ENCODE assay signal across 8 cellular contexts in genomic region chr3:123286308-123287023, GRCh38.
A peak's percentile ranks its signal among the peaks of the same experiment; 100 is the strongest.
DNase-seq lines count a peak whose midpoint lies in the region; ATAC-seq and TF ChIP-seq lines count a peak whose summit lies in the region.

No MANE protein-coding gene starts in this region.

- no peak overlapping the region for H3K27ac Mint-ChIP-seq in endodermal cell

- ATAC-seq in mucosa of descending colon = peak; percentile 68
- no peak for ATAC-seq in omental fat pad (ENCODE audit: low FRiP score)
- no peak for ATAC-seq in HG03571 (IDR thresholded peaks at IDR 0.05; ENCODE audit: unreplicated experiment)

- H3K27me3 ChIP-seq in endodermal cell (ENCODE audit: control insufficient read depth, insufficient read depth, low read length, poor library complexity, severe bottlenecking) = no peaks in the 10 kb centered on the region

- H3K27me3 Mint-ChIP-seq in endodermal cell (ENCODE audit: insufficient read depth) = no peaks in the 10 kb centered on the region

- H3K9me3 ChIP-seq in endodermal cell (ENCODE audit: control insufficient read depth, low read length) (no peaks in the 10 kb centered on the region), mucosa of descending colon (no peaks in the 10 kb centered on the region)

- H3K9me3 Mint-ChIP-seq in endodermal cell = no peaks in the 10 kb centered on the region

- intact Hi-C loops in mucosa of descending colon (cut with DNase I, micrococcal nuclease) = no loop called here

- no peaks in the 10 kb centered on the region for H3K4me1 Mint-ChIP-seq in endodermal cell

- in situ Hi-C loops in G401 (cut with HindIII; ENCODE audit: low sequenced_read_pairs) = no loop called here

- H3K4me1 ChIP-seq in endodermal cell (ENCODE audit: control insufficient read depth, insufficient read depth, low read length) = no peaks in the 10 kb centered on the region
- no peaks in the 10 kb centered on the region for H3K4me1 ChIP-seq in mucosa of descending colon (ENCODE audit: low read depth)

- H3K4me3 Mint-ChIP-seq in endodermal cell = no peak overlapping the region

- DNase-seq in 8988T = peak; percentile 88
- peak; percentile 44 for DNase-seq in G401 (ENCODE audit: low spot score)
- DNase-seq in HS-27A (ENCODE audit: low read depth) = peak; percentile 17
- peak; percentile 9 to 53 for DNase-seq in SW 1271 (lab: John Stamatoyannopoulos, UW)
- peak; percentile 95 for DNase-seq in endodermal cell
- DNase-seq in mucosa of descending colon = peak in 2 of 3 donors; percentile 48 to 62
- no peak for DNase-seq in omental fat pad (ENCODE audit: low spot score)

- TF ChIP-seq CTCF in endodermal cell (conservative IDR thresholded peaks at IDR 0.05) = peak; percentile 94
- TF ChIP-seq CTCF in mucosa of descending colon (IDR thresholded peaks at IDR 0.05) = peak; percentile 26
- no peak for TF ChIP-seq CTCF in omental fat pad (IDR thresholded peaks at IDR 0.05)

- 83 to 84% methylated on average over 14 to 16 of the region's 16 CpGs for WGBS in endodermal cell (ENCODE audit: insufficient coverage in 1 of 2, insufficient read length in 1 of 2), 2 experiments

- H3K36me3 Mint-ChIP-seq in endodermal cell (ENCODE audit: low read depth) = peaks cover 28% of the 10 kb centered on the region

- H3K4me3 ChIP-seq in endodermal cell (ENCODE audit: low read length) (no peak overlapping the region), mucosa of descending colon (no peak overlapping the region)

- H3K36me3 ChIP-seq in endodermal cell (ENCODE audit: control insufficient read depth, insufficient read depth, low read length) (no peaks in the 10 kb centered on the region), mucosa of descending colon (ENCODE audit: low read depth) (no peaks in the 10 kb centered on the region)

- H3K9ac ChIP-seq in endodermal cell (ENCODE audit: extremely low read depth, low read length, poor library complexity, severe bottlenecking) = no peak overlapping the region

- no peak overlapping the region for H3K27ac ChIP-seq in endodermal cell (ENCODE audit: low read depth, low read length)

Comparison
In these comparisons a context has a peak if more than half of its experiments do, and no peak if none do; other contexts are left out.
1. CTCF ChIP-seq: peak in endodermal cell (single experiment) and mucosa of descending colon (single experiment); none in omental fat pad (0 of 3).